ENCODE assay signal across 8 cellular contexts in the genomic region with DNA sequence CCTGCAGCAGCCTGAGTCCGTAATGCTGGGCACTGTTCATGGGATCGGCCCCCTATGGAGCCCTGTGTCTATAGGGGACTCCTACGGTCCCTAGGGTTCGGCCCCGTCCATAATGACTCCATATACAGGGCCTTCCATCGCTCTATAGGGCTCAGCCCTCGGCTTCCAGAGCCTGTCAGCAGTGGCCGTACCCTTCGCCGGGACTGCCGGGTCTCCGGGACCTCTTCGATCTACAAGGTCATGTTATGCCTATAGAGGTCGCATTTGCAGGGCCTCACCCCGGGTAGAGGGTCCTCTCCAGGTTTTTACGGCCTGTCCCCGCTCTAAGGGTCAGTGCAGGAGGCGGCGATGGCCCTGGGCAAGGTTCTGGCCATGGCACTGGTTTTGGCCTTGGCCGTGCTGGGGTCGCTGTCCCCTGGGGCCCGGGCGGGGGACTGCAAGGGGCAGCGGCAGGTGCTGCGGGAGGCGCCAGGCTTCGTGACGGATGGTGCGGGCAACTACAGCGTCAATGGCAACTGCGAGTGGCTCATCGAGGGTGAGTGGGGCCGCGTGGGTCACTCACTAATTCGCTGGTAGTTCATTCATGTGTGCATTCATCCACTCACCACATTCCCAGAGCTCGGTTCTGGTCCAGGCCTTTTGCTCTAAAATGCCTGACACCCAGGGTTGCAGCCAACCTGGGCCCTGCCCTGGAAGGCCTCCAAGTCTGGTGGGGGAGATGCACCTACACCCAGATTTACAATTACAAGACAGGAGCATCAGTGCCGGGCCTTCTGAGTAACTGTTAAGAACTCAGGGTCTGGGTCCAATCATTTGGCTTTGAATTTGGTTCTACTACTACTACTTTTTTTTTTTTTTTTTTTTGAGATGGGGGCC. TPM values are rescaled to one million over a fixed set of nuclear protein-coding genes. Genes with fewer than 3 reads are reported as not detected.
DNase-seq lines count a peak whose midpoint lies in the region; ATAC-seq and TF ChIP-seq lines count a peak whose summit lies in the region.

No MANE protein-coding gene starts in this region.

- DNase-seq in Calu3 (peak; percentile 60), KBM-7 (peak; percentile 44), glutamatergic neuron (peak; percentile 54), progenitor cell of endocrine pancreas (ENCODE audit: low spot score, unreplicated experiment) (no peak)
- DNase-seq in activated T-helper 1 cell treated with anti-CD3 and anti-CD28 coated beads, Interleukin-12 subunit alpha, Interleukin-12 subunit beta, Interleukin-2, Interleukin-4 antibody, amounts not matched to agents 30 ng/mL and 10 ng/mL and 1 ng/mL, durations not matched to agents 14 hours and 24 hours and 36 hours (ENCODE audit: low spot score), result no peak

- ATAC-seq in GM21447 (IDR thresholded peaks at IDR 0.05; ENCODE audit: unreplicated experiment), result peak; percentile 3
- ATAC-seq in GM18861 (IDR thresholded peaks at IDR 0.05; ENCODE audit: unreplicated experiment), result no peak
- ATAC-seq in HG02884 (IDR thresholded peaks at IDR 0.05; ENCODE audit: unreplicated experiment), result no peak

- H3K4me3 Mint-ChIP-seq in Calu3 (ENCODE audit: low read depth, unreplicated experiment), result peak overlapping the region; percentile 84
- peak overlapping the region; percentile 90 for H3K4me3 Mint-ChIP-seq in activated T-helper 1 cell treated with anti-CD3 and anti-CD28 coated beads, Interleukin-12 subunit alpha, Interleukin-12 subunit beta, Interleukin-2, Interleukin-4 antibody, amounts not matched to agents 30 ng/mL and 10 ng/mL and 1 ng/mL, durations not matched to agents 14 hours and 24 hours and 36 hours
- peak overlapping the region; percentile 83 for H3K4me3 Mint-ChIP-seq in glutamatergic neuron (ENCODE audit: unreplicated experiment)
- peak overlapping the region; percentile 83 for H3K4me3 Mint-ChIP-seq in progenitor cell of endocrine pancreas (ENCODE audit: low read depth)

- peaks cover 18% of the 10 kb centered on the region for H3K36me3 Mint-ChIP-seq in Calu3 (ENCODE audit: insufficient read depth, unreplicated experiment)
- H3K36me3 Mint-ChIP-seq in activated T-helper 1 cell treated with anti-CD3 and anti-CD28 coated beads, Interleukin-12 subunit alpha, Interleukin-12 subunit beta, Interleukin-2, Interleukin-4 antibody, amounts not matched to agents 30 ng/mL and 10 ng/mL and 1 ng/mL, durations not matched to agents 14 hours and 24 hours and 36 hours (ENCODE audit: low read depth), result peaks cover 5% of the 10 kb centered on the region
- no peaks in the 10 kb centered on the region for H3K36me3 Mint-ChIP-seq in glutamatergic neuron (ENCODE audit: unreplicated experiment)
- no peaks in the 10 kb centered on the region for H3K36me3 Mint-ChIP-seq in progenitor cell of endocrine pancreas (ENCODE audit: insufficient read depth)

- in situ Hi-C loops in KBM-7 (cut with MboI; ENCODE audit: low pct_unique_long_range_greater_than_20kb, low sequenced_read_pairs), result no loop called here

- intact Hi-C loops in Calu3 (cut with micrococcal nuclease; ENCODE audit: unreplicated experiment), result loop anchor here (1.0 to 10.0 kb wide), 2 partner anchors 82 to 221 kb away; no protein-coding TSS in a partner anchor
- intact Hi-C loops in activated T-helper 1 cell treated with anti-CD3 and anti-CD28 coated beads, Interleukin-12 subunit alpha, Interleukin-12 subunit beta, Interleukin-2, Interleukin-4 antibody, amounts not matched to agents 30 ng/mL and 10 ng/mL and 1 ng/mL, durations not matched to agents 14 hours and 24 hours and 36 hours (cut with micrococcal nuclease), result loop anchor here (1.0 kb wide), 11 partner anchors 13 to 218 kb away; a partner anchor contains a TSS

- peak; percentile 62 for TF ChIP-seq CTCF in Calu3 (IDR thresholded peaks at IDR 0.05; ENCODE audit: unreplicated experiment)
- TF ChIP-seq CTCF in glutamatergic neuron (IDR thresholded peaks at IDR 0.05; ENCODE audit: partially characterized antibody, unreplicated experiment), result peak; percentile 15
- peak; percentile 44 for TF ChIP-seq CTCF in progenitor cell of endocrine pancreas (IDR thresholded peaks at IDR 0.05; ENCODE audit: unreplicated experiment)

- H3K27me3 Mint-ChIP-seq in Calu3 (ENCODE audit: unreplicated experiment) (peaks cover 31% of the 10 kb centered on the region), glutamatergic neuron (ENCODE audit: unreplicated experiment) (peaks cover 8% of the 10 kb centered on the region), progenitor cell of endocrine pancreas (peaks cover 29% of the 10 kb centered on the region)
- H3K27me3 Mint-ChIP-seq in activated T-helper 1 cell treated with anti-CD3 and anti-CD28 coated beads, Interleukin-12 subunit alpha, Interleukin-12 subunit beta, Interleukin-2, Interleukin-4 antibody, amounts not matched to agents 30 ng/mL and 10 ng/mL and 1 ng/mL, durations not matched to agents 14 hours and 24 hours and 36 hours (ENCODE audit: insufficient read depth), result peaks cover 26% of the 10 kb centered on the region

- CTCF ChIA-PET in Calu3 (lab: Charles Lee), result no interaction called here

- BruUV-seq in Calu3 (replicated peaks; lab: Mats Ljungman, UMichigan), result TSS peak; percentile 70

- peaks cover 29% of the 10 kb centered on the region for H3K4me1 Mint-ChIP-seq in Calu3 (ENCODE audit: low read depth, unreplicated experiment)
- H3K4me1 Mint-ChIP-seq in activated T-helper 1 cell treated with anti-CD3 and anti-CD28 coated beads, Interleukin-12 subunit alpha, Interleukin-12 subunit beta, Interleukin-2, Interleukin-4 antibody, amounts not matched to agents 30 ng/mL and 10 ng/mL and 1 ng/mL, durations not matched to agents 14 hours and 24 hours and 36 hours (ENCODE audit: low read depth), result peaks cover 15% of the 10 kb centered on the region
- peaks cover 33% of the 10 kb centered on the region for H3K4me1 Mint-ChIP-seq in glutamatergic neuron (ENCODE audit: low read depth, unreplicated experiment)
- peaks cover 17% of the 10 kb centered on the region for H3K4me1 Mint-ChIP-seq in progenitor cell of endocrine pancreas (ENCODE audit: low read depth)

- H3K9me3 Mint-ChIP-seq in Calu3 (ENCODE audit: low read depth, unreplicated experiment), result no peaks in the 10 kb centered on the region
- H3K9me3 Mint-ChIP-seq in activated T-helper 1 cell treated with anti-CD3 and anti-CD28 coated beads, Interleukin-12 subunit alpha, Interleukin-12 subunit beta, Interleukin-2, Interleukin-4 antibody, amounts not matched to agents 30 ng/mL and 10 ng/mL and 1 ng/mL, durations not matched to agents 14 hours and 24 hours and 36 hours, result no peaks in the 10 kb centered on the region
- peaks cover 15% of the 10 kb centered on the region for H3K9me3 Mint-ChIP-seq in glutamatergic neuron (ENCODE audit: unreplicated experiment)
- H3K9me3 Mint-ChIP-seq in progenitor cell of endocrine pancreas (ENCODE audit: low read depth), result no peaks in the 10 kb centered on the region

- H3K27ac Mint-ChIP-seq in Calu3 (ENCODE audit: unreplicated experiment), result peak overlapping the region; percentile 69
- peak overlapping the region; percentile 48 for H3K27ac Mint-ChIP-seq in activated T-helper 1 cell treated with anti-CD3 and anti-CD28 coated beads, Interleukin-12 subunit alpha, Interleukin-12 subunit beta, Interleukin-2, Interleukin-4 antibody, amounts not matched to agents 30 ng/mL and 10 ng/mL and 1 ng/mL, durations not matched to agents 14 hours and 24 hours and 36 hours
- peak overlapping the region; percentile 17 for H3K27ac Mint-ChIP-seq in glutamatergic neuron (ENCODE audit: unreplicated experiment)
- peak overlapping the region; percentile 71 for H3K27ac Mint-ChIP-seq in progenitor cell of endocrine pancreas

RNA-seq across cellular contexts. Expression of a gene that starts 0.7 kb away (rescaled TPM):
- 32.0 and 35.0 TPM in 2 replicates for total RNA-seq in Calu3 (2022)
- total RNA-seq in activated T-helper 1 cell treated with anti-CD3 and anti-CD28 coated beads, Interleukin-12 subunit alpha, Interleukin-12 subunit beta, Interleukin-2, Interleukin-4 antibody, amounts not matched to agents 30 ng/mL and 10 ng/mL and 1 ng/mL, durations not matched to agents 14 hours and 24 hours and 36 hours, result 7.5 and 7.8 TPM in 2 replicates
- total RNA-seq in glutamatergic neuron (ENCODE audit: unreplicated experiment), result 72.8 TPM
- 51.9 and 61.7 TPM in 2 replicates for total RNA-seq in progenitor cell of endocrine pancreas

RNA-seq across cellular contexts. Expression of a gene that starts 13.0 kb away (rescaled TPM):
- total RNA-seq in Calu3 (2022) (1.5 and 3.1 TPM in 2 replicates), glutamatergic neuron (ENCODE audit: unreplicated experiment) (24.7 TPM), progenitor cell of endocrine pancreas (1.9 and 2.0 TPM in 2 replicates)
- 0.56 and 2.1 TPM in 2 replicates for total RNA-seq in activated T-helper 1 cell treated with anti-CD3 and anti-CD28 coated beads, Interleukin-12 subunit alpha, Interleukin-12 subunit beta, Interleukin-2, Interleukin-4 antibody, amounts not matched to agents 30 ng/mL and 10 ng/mL and 1 ng/mL, durations not matched to agents 14 hours and 24 hours and 36 hours

RNA-seq across cellular contexts. Expression of a gene that starts 23.7 kb away (rescaled TPM):
- 68.3 and 72.4 TPM in 2 replicates for total RNA-seq in Calu3 (2022)
- total RNA-seq in activated T-helper 1 cell treated with anti-CD3 and anti-CD28 coated beads, Interleukin-12 subunit alpha, Interleukin-12 subunit beta, Interleukin-2, Interleukin-4 antibody, amounts not matched to agents 30 ng/mL and 10 ng/mL and 1 ng/mL, durations not matched to agents 14 hours and 24 hours and 36 hours, result 48.7 and 50.1 TPM in 2 replicates
- 199 TPM for total RNA-seq in glutamatergic neuron (ENCODE audit: unreplicated experiment)
- total RNA-seq in progenitor cell of endocrine pancreas, result 144 and 157 TPM in 2 replicates

RNA-seq across cellular contexts. Expression of a gene that starts 24.2 kb away (rescaled TPM):
- total RNA-seq in Calu3 (2022) (1.7 and 2.4 TPM in 2 replicates), glutamatergic neuron (ENCODE audit: unreplicated experiment) (1.6 TPM), progenitor cell of endocrine pancreas (3.2 and 3.4 TPM in 2 replicates)
- 1.0 and 1.4 TPM in 2 replicates for total RNA-seq in activated T-helper 1 cell treated with anti-CD3 and anti-CD28 coated beads, Interleukin-12 subunit alpha, Interleukin-12 subunit beta, Interleukin-2, Interleukin-4 antibody, amounts not matched to agents 30 ng/mL and 10 ng/mL and 1 ng/mL, durations not matched to agents 14 hours and 24 hours and 36 hours

RNA-seq across cellular contexts. Expression of a gene that starts 57.1 kb away (rescaled TPM):
- total RNA-seq in Calu3 (2022), result 72.6 and 75.5 TPM in 2 replicates
- total RNA-seq in activated T-helper 1 cell treated with anti-CD3 and anti-CD28 coated beads, Interleukin-12 subunit alpha, Interleukin-12 subunit beta, Interleukin-2, Interleukin-4 antibody, amounts not matched to agents 30 ng/mL and 10 ng/mL and 1 ng/mL, durations not matched to agents 14 hours and 24 hours and 36 hours, result 66.9 and 68.0 TPM in 2 replicates
- 150 TPM for total RNA-seq in glutamatergic neuron (ENCODE audit: unreplicated experiment)
- total RNA-seq in progenitor cell of endocrine pancreas, result 86.0 and 87.2 TPM in 2 replicates

Comparison
In these comparisons a context has a peak if more than half of its experiments do, and no peak if none do; other contexts are left out.
1. DNase-seq: peak in Calu3 (single experiment), KBM-7 (single experiment) and glutamatergic neuron (single experiment); none in activated T-helper 1 cell treated with anti-CD3 and anti-CD28 coated beads, Interleukin-12 subunit alpha, Interleukin-12 subunit beta, Interleukin-2, Interleukin-4 antibody, amounts not matched to agents 30 ng/mL and 10 ng/mL and 1 ng/mL, durations not matched to agents 14 hours and 24 hours and 36 hours (single experiment) and progenitor cell of endocrine pancreas (single experiment).
2. H3K27ac Mint-ChIP-seq: peak in every context shown above with its lines; median percentile 71 in progenitor cell of endocrine pancreas; 69 in Calu3; 48 in activated T-helper 1 cell treated with anti-CD3 and anti-CD28 coated beads, Interleukin-12 subunit alpha, Interleukin-12 subunit beta, Interleukin-2, Interleukin-4 antibody, amounts not matched to agents 30 ng/mL and 10 ng/mL and 1 ng/mL, durations not matched to agents 14 hours and 24 hours and 36 hours; 17 in glutamatergic neuron.
3. Peak in every context shown above with its lines, with median percentiles within 50 percentile points of each other: H3K4me3 Mint-ChIP-seq and CTCF ChIP-seq.